In the genomic region with DNA sequence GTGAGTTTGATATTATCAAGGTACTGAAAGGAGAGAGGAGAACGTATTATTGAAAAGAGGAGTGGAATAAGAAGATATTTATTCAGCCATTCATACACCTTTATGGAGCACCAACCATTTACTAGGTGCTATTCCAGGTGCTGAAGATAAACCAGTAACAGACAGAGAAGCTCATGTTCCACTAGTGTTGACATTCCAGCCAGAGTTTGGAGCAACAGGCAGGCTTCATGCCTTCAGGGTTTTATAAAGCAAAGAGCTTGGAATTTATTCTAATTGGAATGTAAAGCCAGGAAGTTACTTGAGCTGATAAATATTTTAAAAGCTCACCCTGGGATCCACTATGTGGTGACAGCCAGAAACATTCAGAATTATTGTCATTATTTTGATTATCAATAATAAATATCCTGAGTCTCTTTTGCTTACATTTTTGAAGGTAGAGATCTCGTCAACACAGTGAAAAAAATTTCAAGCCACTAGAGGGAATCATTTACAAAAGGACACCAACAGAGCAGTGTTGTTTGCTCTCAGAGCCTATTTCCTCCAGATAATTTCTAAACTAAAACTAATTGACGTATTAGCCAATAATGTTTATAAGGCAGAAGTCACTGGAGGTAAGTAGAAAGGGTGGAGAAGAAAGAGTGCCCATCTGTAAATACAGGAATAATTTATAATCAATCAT, we compare ENCODE assay signal across 28 cellular contexts.
DNase-seq lines count a peak whose midpoint lies in the region; ATAC-seq and TF ChIP-seq lines count a peak whose summit lies in the region.
"Had no signal": no experiment of that assay in that cellular context is flagged by ENCODE, and none has a peak within 500 bp of the region (broad histone marks: within the 10 kb centered on the region; RNA-seq: fewer than 3 reads in every experiment).

No MANE protein-coding gene starts in this region.

- TF ChIP-seq CTCF in cardiac muscle cell (IDR thresholded peaks at IDR 0.05; ENCODE audit: low read depth, low read length): peak; percentile 5
- peak; percentile 54 for TF ChIP-seq CTCF in endodermal cell (conservative IDR thresholded peaks at IDR 0.05)
- peak; percentile 35 for TF ChIP-seq CTCF in type B pancreatic cell (conservative IDR thresholded peaks at IDR 0.05)

- DNase-seq in cardiac muscle cell (ENCODE audit: low read depth in 1 of 2, low spot score in 1 of 2) (peak in 1 of 2 donors; percentile 4), left cardiac atrium (no peak), NCI-H69 (lab: John Stamatoyannopoulos, UW) (peak; percentile 2), endodermal cell (no peak), type B pancreatic cell (ENCODE audit: extremely low spot score, unreplicated experiment) (no peak), islet precursor cell (no peak)
- no peak for DNase-seq in central memory CD4-positive, alpha-beta T cell
- DNase-seq: activated CD4-positive, alpha-beta T cell treated with anti-CD3 and anti-CD28 coated beads for 36 hours; activated CD8-positive, alpha-beta memory T cell treated with anti-CD3 and anti-CD28 coated beads, Interleukin-2, amount 50 U/mL, for 48 hours; activated CD8-positive, alpha-beta T cell treated with anti-CD3 and anti-CD28 coated beads for 36 hours; activated naive CD4-positive, alpha-beta T cell treated with Interleukin-2 at 50 U/mL for 16 hours; CD4-positive, alpha-beta memory T cell; DMS 273 treated with DMSO at 0.1 percent for 48 hours; EL; H7; NCI-H1436; NCI-H446; pancreas; PC-3; retina; small intestine; stimulated activated naive CD4-positive, alpha-beta T cell treated with Interleukin-2 at 50 U/mL for 16 hours had no signal

- no peak overlapping the region for H3K4me3 Mint-ChIP-seq in endodermal cell
- H3K4me3 Mint-ChIP-seq in type B pancreatic cell: no peak overlapping the region
- H3K4me3 Mint-ChIP-seq: activated CD4-positive, alpha-beta T cell treated with anti-CD3 and anti-CD28 coated beads for 36 hours; activated CD8-positive, alpha-beta T cell treated with anti-CD3 and anti-CD28 coated beads for 36 hours; activated T-helper 1 cell treated with anti-CD3 and anti-CD28 coated beads, Interleukin-12 subunit alpha, Interleukin-12 subunit beta, Interleukin-2, Interleukin-4 antibody, amounts not matched to agents 30 ng/mL and 10 ng/mL and 1 ng/mL, durations not matched to agents 14 hours and 24 hours and 36 hours; CD4-positive, alpha-beta memory T cell; memory B cell; neural crest cell; T-helper 2 cell treated with Interferon-gamma antibody and Interleukin-4, amounts not matched to agents 5 μg/mL and 100 μg/mL, for 36 hours had no signal

- intact Hi-C loops in left cardiac atrium (cut with DNase I): loop anchor here in 1 of 2 donors (10.0 kb wide), 1 partner anchor 200 kb away; no protein-coding TSS in a partner anchor

- H3K27me3 Mint-ChIP-seq in endodermal cell (ENCODE audit: insufficient read depth) (peaks cover 1% of the 10 kb centered on the region), type B pancreatic cell (no peaks in the 10 kb centered on the region)
- H3K27me3 Mint-ChIP-seq: activated CD4-positive, alpha-beta T cell treated with anti-CD3 and anti-CD28 coated beads for 36 hours; activated CD8-positive, alpha-beta T cell treated with anti-CD3 and anti-CD28 coated beads for 36 hours; CD4-positive, alpha-beta memory T cell; memory B cell had no signal

- H3K9me3 Mint-ChIP-seq in endodermal cell (no peaks in the 10 kb centered on the region), type B pancreatic cell (no peaks in the 10 kb centered on the region)
- H3K9me3 Mint-ChIP-seq: activated CD8-positive, alpha-beta T cell treated with anti-CD3 and anti-CD28 coated beads for 36 hours; neural crest cell had no signal

- H3K4me1 ChIP-seq in cardiac muscle cell (ENCODE audit: low read depth) (no peaks in the 10 kb centered on the region), endodermal cell (ENCODE audit: control insufficient read depth, insufficient read depth, low read length) (no peaks in the 10 kb centered on the region)
- H3K4me1 ChIP-seq: pancreas, suprapubic skin had no signal

- WGBS in endodermal cell (ENCODE audit: insufficient coverage in 1 of 2, insufficient read length in 1 of 2), 2 experiments: 52% methylated on average over 1 of the region's 3 CpGs; no CpG with 5 or more reads in 1 of the 2 experiments

- H3K27me3 ChIP-seq in cardiac muscle cell (no peaks in the 10 kb centered on the region), endodermal cell (ENCODE audit: control insufficient read depth, insufficient read depth, low read length, poor library complexity, severe bottlenecking) (no peaks in the 10 kb centered on the region)
- H3K27me3 ChIP-seq: pancreas, suprapubic skin had no signal

- no peak overlapping the region for H3K27ac ChIP-seq in cardiac muscle cell
- H3K27ac ChIP-seq in endodermal cell (ENCODE audit: low read depth, low read length): no peak overlapping the region
- H3K27ac ChIP-seq: pancreas, suprapubic skin had no signal

- no peak for ATAC-seq in left cardiac atrium
- ATAC-seq: activated CD4-positive, alpha-beta T cell treated with anti-CD3 and anti-CD28 coated beads for 36 hours; activated CD8-positive, alpha-beta T cell treated with anti-CD3 and anti-CD28 coated beads for 36 hours; HepG2; pancreas; PC-3 had no signal

- H3K36me3 ChIP-seq in cardiac muscle cell (no peaks in the 10 kb centered on the region), endodermal cell (ENCODE audit: control insufficient read depth, insufficient read depth, low read length) (no peaks in the 10 kb centered on the region)
- H3K36me3 ChIP-seq: pancreas, suprapubic skin had no signal

- H3K4me3 ChIP-seq in cardiac muscle cell: no peak overlapping the region
- no peak overlapping the region for H3K4me3 ChIP-seq in endodermal cell (ENCODE audit: low read length)
- H3K4me3 ChIP-seq: pancreas, suprapubic skin had no signal

- H3K27ac Mint-ChIP-seq in endodermal cell: no peak overlapping the region
- no peak overlapping the region for H3K27ac Mint-ChIP-seq in type B pancreatic cell
- H3K27ac Mint-ChIP-seq: activated CD4-positive, alpha-beta T cell treated with anti-CD3 and anti-CD28 coated beads for 36 hours; activated CD8-positive, alpha-beta T cell treated with anti-CD3 and anti-CD28 coated beads for 36 hours; activated T-helper 1 cell treated with anti-CD3 and anti-CD28 coated beads, Interleukin-12 subunit alpha, Interleukin-12 subunit beta, Interleukin-2, Interleukin-4 antibody, amounts not matched to agents 30 ng/mL and 10 ng/mL and 1 ng/mL, durations not matched to agents 14 hours and 24 hours and 36 hours; CD4-positive, alpha-beta memory T cell; memory B cell; T-helper 2 cell treated with Interferon-gamma antibody and Interleukin-4, amounts not matched to agents 5 μg/mL and 100 μg/mL, for 36 hours had no signal

- no peaks in the 10 kb centered on the region for H3K36me3 Mint-ChIP-seq in endodermal cell (ENCODE audit: low read depth)
- H3K36me3 Mint-ChIP-seq in type B pancreatic cell: no peaks in the 10 kb centered on the region
- H3K36me3 Mint-ChIP-seq: CD4-positive, alpha-beta memory T cell; memory B cell had no signal

- no peaks in the 10 kb centered on the region for H3K4me1 Mint-ChIP-seq in endodermal cell
- no peaks in the 10 kb centered on the region for H3K4me1 Mint-ChIP-seq in type B pancreatic cell (ENCODE audit: unreplicated experiment)
- H3K4me1 Mint-ChIP-seq: activated CD4-positive, alpha-beta T cell treated with anti-CD3 and anti-CD28 coated beads for 36 hours; CD4-positive, alpha-beta memory T cell; memory B cell; neural crest cell had no signal

- H3K9me3 ChIP-seq in cardiac muscle cell (ENCODE audit: low read depth) (no peaks in the 10 kb centered on the region), endodermal cell (ENCODE audit: control insufficient read depth, low read length) (no peaks in the 10 kb centered on the region)
- H3K9me3 ChIP-seq: pancreas, suprapubic skin had no signal

- H3K9ac ChIP-seq in endodermal cell (ENCODE audit: extremely low read depth, low read length, poor library complexity, severe bottlenecking): no peak overlapping the region
